20 cellular contexts compared by ENCODE assay signal in genomic region chr2:237912271-237913192, GRCh38. TPM values are rescaled to one million over a fixed set of nuclear protein-coding genes. Genes with fewer than 3 reads are reported as not detected.
DNase-seq lines count a peak whose midpoint lies in the region; ATAC-seq, FAIRE-seq and TF ChIP-seq lines count a peak whose summit lies in the region.
"Had no signal": no experiment of that assay in that cellular context is flagged by ENCODE, and none has a peak within 500 bp of the region (broad histone marks: within the 10 kb centered on the region; RNA-seq: fewer than 3 reads in every experiment).

No MANE protein-coding gene starts in this region.

- no peaks in the 10 kb centered on the region for H3K27me3 ChIP-seq in right cardiac atrium (ENCODE audit: control insufficient read depth, insufficient read depth)
- H3K27me3 ChIP-seq in sigmoid colon, result no peaks in the 10 kb centered on the region

- no peak for TF ChIP-seq CTCF in sigmoid colon (IDR thresholded peaks at IDR 0.05)

- peak overlapping the region in 1 of 2 donors; percentile 56 for H3K27ac Mint-ChIP-seq in stimulated activated naive CD8-positive, alpha-beta T cell treated with anti-CD3 and anti-CD28 coated beads, Interleukin-15, amount 100 ng/mL, for 72 hours

- H3K4me3 Mint-ChIP-seq in stimulated activated naive CD8-positive, alpha-beta T cell treated with anti-CD3 and anti-CD28 coated beads, Interleukin-15, amount 100 ng/mL, for 72 hours, result no peak overlapping the region
- H3K4me3 Mint-ChIP-seq: CD14-positive monocyte had no signal

- intact Hi-C loops in right cardiac atrium (cut with DNase I), result no loop called here
- intact Hi-C loops in sigmoid colon (cut with DNase I), result no loop called here

- H3K9me3 ChIP-seq in right cardiac atrium (ENCODE audit: control insufficient read depth, low read length) (no peaks in the 10 kb centered on the region), sigmoid colon (no peaks in the 10 kb centered on the region)

- H3K27ac ChIP-seq in right cardiac atrium (ENCODE audit: low read length) (no peak overlapping the region), sigmoid colon (peak overlapping the region in 1 of 4 donors; percentile 36)
- H3K27ac ChIP-seq: PC-9 had no signal

- ATAC-seq in stimulated activated naive CD8-positive, alpha-beta T cell treated with anti-CD3 and anti-CD28 coated beads, Interleukin-15, amount 100 ng/mL, for 72 hours, result peak; percentile 39
- ATAC-seq in stimulated activated naive CD8-positive, alpha-beta T cell treated with anti-CD3 and anti-CD28 coated beads, Interleukin-15, Interleukin-2, amounts not matched to agents 100 U/mL and 50 U/mL, for 24 hours, result no peak
- ATAC-seq in right cardiac atrium (peak; percentile 5 to 6), GM19035 (IDR thresholded peaks at IDR 0.05; ENCODE audit: unreplicated experiment) (no peak), HG03457 (IDR thresholded peaks at IDR 0.05; ENCODE audit: unreplicated experiment) (no peak)

- DNase-seq in stimulated activated naive CD8-positive, alpha-beta T cell treated with anti-CD3 and anti-CD28 coated beads, Interleukin-15, amount 100 ng/mL, for 72 hours, result no peak
- no peak for DNase-seq in stimulated activated naive CD8-positive, alpha-beta T cell treated with anti-CD3 and anti-CD28 coated beads, Interleukin-15, Interleukin-2, amounts not matched to agents 100 U/mL and 50 U/mL, for 24 hours
- DNase-seq in right cardiac atrium, result no peak
- DNase-seq in sigmoid colon, result peak; percentile 64
- no peak for DNase-seq in RCC 7860 (ENCODE audit: low spot score)
- DNase-seq: AML-193, DMS 273 treated with DMSO at 0.1 percent for 48 hours, DND-41, MM.1S, NCI-H1092, NCI-H1436 treated with DMSO at 0.1 percent for 48 hours, NCI-H2029, NCI-H345, NCI-H524 treated with DMSO at 0.1 percent for 48 hours, PC-9 had no signal

- no peak for TF ChIP-seq EP300 in sigmoid colon (IDR thresholded peaks at IDR 0.05)

- FAIRE-seq in RCC 7860 (lab: Jason Lieb, UNC), result no peak
- FAIRE-seq: H54 had no signal

- TF ChIP-seq POLR2A in sigmoid colon (IDR thresholded peaks at IDR 0.05), result no peak

- H3K4me3 ChIP-seq in right cardiac atrium (ENCODE audit: low read length) (no peak overlapping the region), sigmoid colon (no peak overlapping the region)
- H3K4me3 ChIP-seq: PC-9 had no signal

- H3K36me3 ChIP-seq in sigmoid colon, result peaks cover 0 to 41% (median 5%) of the 10 kb centered on the region in 4 donors

- peaks cover 15% of the 10 kb centered on the region for H3K4me1 Mint-ChIP-seq in stimulated activated naive CD8-positive, alpha-beta T cell treated with anti-CD3 and anti-CD28 coated beads, Interleukin-15, amount 100 ng/mL, for 72 hours
- H3K4me1 Mint-ChIP-seq: CD14-positive monocyte had no signal

- peaks cover 12 to 20% of the 10 kb centered on the region in 2 donors for H3K9me3 Mint-ChIP-seq in stimulated activated naive CD8-positive, alpha-beta T cell treated with anti-CD3 and anti-CD28 coated beads, Interleukin-15, amount 100 ng/mL, for 72 hours

- H3K4me1 ChIP-seq in right cardiac atrium (ENCODE audit: control insufficient read depth, insufficient read depth, low read length) (no peaks in the 10 kb centered on the region), sigmoid colon (peaks cover 0 to 7% (median 0%) of the 10 kb centered on the region in 4 donors)

- no peaks in the 10 kb centered on the region for H3K27me3 Mint-ChIP-seq in stimulated activated naive CD8-positive, alpha-beta T cell treated with anti-CD3 and anti-CD28 coated beads, Interleukin-15, amount 100 ng/mL, for 72 hours

- 88% methylated on average over 28 of the region's 28 CpGs for WGBS in right cardiac atrium
- WGBS in sigmoid colon, 2 donors, result 82 to 91% methylated on average over 28 of the region's 28 CpGs

RNA-seq across cellular contexts. Expression of gene RAMP1, which starts 53.1 kb away (rescaled TPM):
- 100 to 1,000 TPM; 122 to 276 (median 160) TPM for total RNA-seq in right cardiac atrium
- 164 TPM for polyA plus RNA-seq in right cardiac atrium
- total RNA-seq in sigmoid colon, result 100 to 1,000 TPM; 324 to 788 (median 447) TPM
- polyA plus RNA-seq in sigmoid colon, result 10 to 100 TPM in 2 of 3 donors, not detected in 1; 13.2 to 50.1 TPM
- total RNA-seq: G401 had no signal
- polyA plus RNA-seq: CD14-positive monocyte had no signal

RNA-seq across cellular contexts. Expression of gene UBE2F, which starts 54.3 kb away (rescaled TPM):
- total RNA-seq in right cardiac atrium (100 to 1,000 TPM; 100 to 118 (median 107) TPM), sigmoid colon (10 to 100 TPM; 50.7 to 81.5 (median 66.4) TPM)
- polyA plus RNA-seq in right cardiac atrium (95.9 TPM), sigmoid colon (100 to 1,000 TPM in 1 of 3 donors, 10 to 100 TPM in 2; 51.9 to 115 (median 73.3) TPM)

Comparison
In these comparisons a context has a peak if more than half of its experiments do, and no peak if none do; other contexts are left out.
1. ATAC-seq: peak in stimulated activated naive CD8-positive, alpha-beta T cell treated with anti-CD3 and anti-CD28 coated beads, Interleukin-15, amount 100 ng/mL, for 72 hours (single experiment) and right cardiac atrium (2 of 2); none in stimulated activated naive CD8-positive, alpha-beta T cell treated with anti-CD3 and anti-CD28 coated beads, Interleukin-15, Interleukin-2, amounts not matched to agents 100 U/mL and 50 U/mL, for 24 hours (single experiment), GM19035 (single experiment) and HG03457 (single experiment).